Comparison of ENCODE assay signal across 1 cellular context in the genomic region with DNA sequence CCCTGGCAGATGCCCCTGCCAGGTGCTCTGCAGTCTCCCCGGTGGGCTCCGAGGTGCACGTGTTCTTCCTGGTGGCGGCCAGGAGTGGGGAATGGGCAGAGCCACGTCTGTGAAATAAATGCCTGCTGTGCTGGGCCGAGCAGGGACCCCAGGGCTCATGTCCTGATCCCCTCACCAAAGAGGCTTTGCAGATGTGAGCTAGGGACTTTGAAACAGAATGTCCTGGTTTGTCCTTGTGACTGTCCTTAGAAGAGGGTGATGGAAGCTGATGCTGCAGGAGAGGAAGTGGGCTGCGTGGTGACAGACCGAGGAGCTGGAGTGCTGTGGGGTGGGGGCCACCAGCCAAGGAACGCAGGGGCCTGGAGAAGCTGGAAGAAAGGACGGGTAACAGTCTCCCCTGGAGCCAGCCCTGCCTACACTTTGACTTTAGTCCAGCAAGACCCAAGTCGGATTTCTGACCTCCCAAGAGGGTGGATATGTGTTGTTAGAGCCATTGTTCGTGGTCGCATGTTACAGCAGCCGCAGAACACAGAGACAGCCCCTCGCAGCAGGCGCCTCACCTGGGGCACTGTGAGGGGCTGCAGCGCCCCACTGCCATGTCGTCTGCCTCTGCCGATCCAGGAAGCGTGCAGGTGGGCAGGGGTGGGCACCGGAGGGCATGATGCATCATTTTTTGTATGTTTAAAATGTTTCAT.
TF ChIP-seq lines count a peak whose summit lies in the region.

No MANE protein-coding gene starts in this region.

TF ChIP-seq in K562, 482 proteins besides CTCF, POLR2A, EP300 and RAD21 (continued from another document):
- TF ChIP-seq, protein P1, sequence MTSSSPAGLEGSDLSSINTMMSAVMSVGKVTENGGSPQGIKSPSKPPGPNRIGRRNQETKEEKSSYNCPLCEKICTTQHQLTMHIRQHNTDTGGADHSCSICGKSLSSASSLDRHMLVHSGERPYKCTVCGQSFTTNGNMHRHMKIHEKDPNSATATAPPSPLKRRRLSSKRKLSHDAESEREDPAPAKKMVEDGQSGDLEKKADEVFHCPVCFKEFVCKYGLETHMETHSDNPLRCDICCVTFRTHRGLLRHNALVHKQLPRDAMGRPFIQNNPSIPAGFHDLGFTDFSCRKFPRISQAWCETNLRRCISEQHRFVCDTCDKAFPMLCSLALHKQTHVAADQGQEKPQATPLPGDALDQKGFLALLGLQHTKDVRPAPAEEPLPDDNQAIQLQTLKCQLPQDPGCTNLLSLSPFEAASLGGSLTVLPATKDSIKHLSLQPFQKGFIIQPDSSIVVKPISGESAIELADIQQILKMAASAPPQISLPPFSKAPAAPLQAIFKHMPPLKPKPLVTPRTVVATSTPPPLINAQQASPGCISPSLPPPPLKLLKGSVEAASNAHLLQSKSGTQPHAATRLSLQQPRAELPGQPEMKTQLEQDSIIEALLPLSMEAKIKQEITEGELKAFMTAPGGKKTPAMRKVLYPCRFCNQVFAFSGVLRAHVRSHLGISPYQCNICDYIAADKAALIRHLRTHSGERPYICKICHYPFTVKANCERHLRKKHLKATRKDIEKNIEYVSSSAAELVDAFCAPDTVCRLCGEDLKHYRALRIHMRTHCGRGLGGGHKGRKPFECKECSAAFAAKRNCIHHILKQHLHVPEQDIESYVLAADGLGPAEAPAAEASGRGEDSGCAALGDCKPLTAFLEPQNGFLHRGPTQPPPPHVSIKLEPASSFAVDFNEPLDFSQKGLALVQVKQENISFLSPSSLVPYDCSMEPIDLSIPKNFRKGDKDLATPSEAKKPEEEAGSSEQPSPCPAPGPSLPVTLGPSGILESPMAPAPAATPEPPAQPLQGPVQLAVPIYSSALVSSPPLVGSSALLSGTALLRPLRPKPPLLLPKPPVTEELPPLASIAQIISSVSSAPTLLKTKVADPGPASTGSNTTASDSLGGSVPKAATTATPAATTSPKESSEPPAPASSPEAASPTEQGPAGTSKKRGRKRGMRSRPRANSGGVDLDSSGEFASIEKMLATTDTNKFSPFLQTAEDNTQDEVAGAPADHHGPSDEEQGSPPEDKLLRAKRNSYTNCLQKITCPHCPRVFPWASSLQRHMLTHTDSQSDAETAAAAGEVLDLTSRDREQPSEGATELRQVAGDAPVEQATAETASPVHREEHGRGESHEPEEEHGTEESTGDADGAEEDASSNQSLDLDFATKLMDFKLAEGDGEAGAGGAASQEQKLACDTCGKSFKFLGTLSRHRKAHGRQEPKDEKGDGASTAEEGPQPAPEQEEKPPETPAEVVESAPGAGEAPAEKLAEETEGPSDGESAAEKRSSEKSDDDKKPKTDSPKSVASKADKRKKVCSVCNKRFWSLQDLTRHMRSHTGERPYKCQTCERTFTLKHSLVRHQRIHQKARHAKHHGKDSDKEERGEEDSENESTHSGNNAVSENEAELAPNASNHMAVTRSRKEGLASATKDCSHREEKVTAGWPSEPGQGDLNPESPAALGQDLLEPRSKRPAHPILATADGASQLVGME (CRISPR knock-in tag; IDR thresholded peaks at IDR 0.05) = no peak
- TF ChIP-seq SNRNP70 (optimal IDR thresholded peaks at IDR 0.05; ENCODE audit: low read depth, low read length) (no peak), ZFX (CRISPR knock-in tag; IDR thresholded peaks at IDR 0.05) (peak; percentile 36; the same call in 1 of the 2 replicates)
